In genomic region chr16:11245222-11245737, GRCh38 we compare ENCODE assay signal across 2 cellular contexts.
TF ChIP-seq lines count a peak whose summit lies in the region.

No MANE protein-coding gene starts in this region.

TF ChIP-seq in liver, 16 proteins besides CTCF, POLR2A, EP300 and RAD21:
- peak; percentile 73 to 74 for TF ChIP-seq HNF4A (conservative IDR thresholded peaks at IDR 0.05)
- no peak for TF ChIP-seq HNF4G (IDR thresholded peaks at IDR 0.05)
- TF ChIP-seq RXRA (IDR thresholded peaks at IDR 0.05) = peak; percentile 45 to 56
- peak; percentile 15 for TF ChIP-seq FOXA2 (IDR thresholded peaks at IDR 0.05)
TF ChIP-seq in liver: peak in this region for 3.

TF ChIP-seq in HepG2, 621 proteins besides CTCF, POLR2A, EP300 and RAD21:
- TF ChIP-seq ZNF343 (CRISPR knock-in tag; IDR thresholded peaks at IDR 0.05) (no peak), FLYWCH1 (CRISPR knock-in tag; IDR thresholded peaks at IDR 0.05) (no peak), ZNF572 (CRISPR knock-in tag; IDR thresholded peaks at IDR 0.05) (no peak), ZNF552 (CRISPR knock-in tag; IDR thresholded peaks at IDR 0.05; ENCODE audit: borderline replicate concordance) (no peak), IRF2 (CRISPR knock-in tag; IDR thresholded peaks at IDR 0.05) (no peak), ZFP41 (CRISPR knock-in tag; IDR thresholded peaks at IDR 0.05; ENCODE audit: borderline replicate concordance) (no peak), ZNF691 (CRISPR knock-in tag; IDR thresholded peaks at IDR 0.05; ENCODE audit: borderline replicate concordance, low read depth) (no peak), ZNF430 (CRISPR knock-in tag; IDR thresholded peaks at IDR 0.05) (no peak), THAP9 (CRISPR knock-in tag; IDR thresholded peaks at IDR 0.05; ENCODE audit: borderline replicate concordance) (no peak), NFYC (CRISPR knock-in tag; IDR thresholded peaks at IDR 0.05) (no peak), ZBTB7B (CRISPR knock-in tag; IDR thresholded peaks at IDR 0.05) (no peak), ELF4 (CRISPR knock-in tag; IDR thresholded peaks at IDR 0.05; ENCODE audit: borderline replicate concordance) (no peak), TRIM22 (IDR thresholded peaks at IDR 0.05) (no peak)
